In genomic region chr16:11597737-11598136, GRCh38 we compare ENCODE assay signal across 1 cellular context.
TF ChIP-seq lines count a peak whose summit lies in the region.

No MANE protein-coding gene starts in this region.

TF ChIP-seq in H1, 55 proteins besides CTCF, POLR2A, EP300 and RAD21 (continued from another document):
- TF ChIP-seq SIX5 (IDR thresholded peaks at IDR 0.05; ENCODE audit: low read depth, low read length) (no peak), HDAC2 (IDR thresholded peaks at IDR 0.05; ENCODE audit: borderline replicate concordance in 1 of 2, low read depth in 2 of 2, low read length in 2 of 2) (no peak), SP2 (IDR thresholded peaks at IDR 0.05; ENCODE audit: low read length) (no peak), KDM4A (IDR thresholded peaks at IDR 0.05; ENCODE audit: low read depth, low read length, severe bottlenecking) (no peak), NANOG (IDR thresholded peaks at IDR 0.05; ENCODE audit: insufficient read depth, low read depth, low read length, poor library complexity, severe bottlenecking) (no peak), CEBPB (IDR thresholded peaks at IDR 0.05; ENCODE audit: low read depth, low read length) (no peak), CBX5 (IDR thresholded peaks at IDR 0.05; ENCODE audit: low read depth, low read length) (no peak), KDM1A (IDR thresholded peaks at IDR 0.05; ENCODE audit: borderline replicate concordance, low read length) (no peak), CHD7 (IDR thresholded peaks at IDR 0.05; ENCODE audit: insufficient replicate concordance, low read length) (no peak), BCL11A (IDR thresholded peaks at IDR 0.05; ENCODE audit: low read depth in 2 of 2, low read length in 2 of 2) (no peak), CHD1 (IDR thresholded peaks at IDR 0.05; ENCODE audit: low read depth, low read length) (no peak), JUN (IDR thresholded peaks at IDR 0.05; ENCODE audit: low read depth, low read length) (no peak), TAF1 (IDR thresholded peaks at IDR 0.05; ENCODE audit: low read depth, low read length) (no peak)
